ENCODE assay signal across 8 cellular contexts in the genomic region with DNA sequence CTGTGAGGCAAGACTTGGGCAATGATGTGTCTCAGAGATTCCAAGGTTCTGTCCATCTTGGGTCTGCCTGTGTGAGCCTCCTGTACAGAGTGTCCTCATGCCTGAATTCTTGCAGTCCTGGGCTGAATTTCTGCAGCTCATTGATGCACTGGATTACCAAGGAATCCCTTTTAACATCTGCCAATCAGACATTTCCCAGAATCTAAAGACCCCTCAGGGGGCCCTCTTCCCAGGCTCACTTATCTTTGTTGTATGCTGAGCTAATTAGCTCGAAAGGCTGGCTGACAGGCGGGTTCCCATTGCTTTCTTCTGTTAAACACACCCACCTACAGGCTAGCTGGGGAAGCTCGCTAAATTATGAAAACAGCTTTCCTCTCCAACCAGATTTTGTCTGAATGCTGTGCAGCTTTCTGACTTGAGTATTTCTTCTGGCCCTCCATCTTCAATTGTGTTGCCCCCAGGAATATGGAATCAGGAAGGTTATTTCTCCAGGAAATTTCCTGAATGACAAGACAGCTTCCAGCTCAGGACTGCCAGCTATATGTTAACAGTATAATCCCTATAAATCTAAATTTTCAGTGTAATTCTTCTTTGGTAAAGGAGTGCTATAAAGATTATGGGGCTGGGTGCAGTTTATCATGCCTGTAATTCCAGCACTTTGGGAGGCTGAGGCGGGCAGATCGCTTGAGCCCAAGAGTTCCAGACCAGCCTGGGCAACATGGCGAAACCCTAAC. TPM values are rescaled to one million over a fixed set of nuclear protein-coding genes. Genes with fewer than 3 reads are reported as not detected.
DNase-seq lines count a peak whose midpoint lies in the region; ATAC-seq and TF ChIP-seq lines count a peak whose summit lies in the region.

TSS of gene LIX1 (minus strand) at position 91 of the 734 bp plus-strand sequence. CDS start at position 56, 35 bp downstream.

- no peak within 1 kb of the TSS for H3K27ac Mint-ChIP-seq in activated CD8-positive, alpha-beta memory T cell treated with anti-CD3 and anti-CD28 coated beads, Interleukin-2, amount 10 ng/mL, durations not matched to agents 7 days and 5 days

- no peaks in the 10 kb centered on the region for H3K36me3 ChIP-seq in lower lobe of right lung
- no peaks in the 10 kb centered on the region for H3K36me3 ChIP-seq in uterus

- H3K4me3 Mint-ChIP-seq in activated CD8-positive, alpha-beta memory T cell treated with anti-CD3 and anti-CD28 coated beads, Interleukin-2, amount 10 ng/mL, durations not matched to agents 7 days and 5 days, result no peak within 1 kb of the TSS

- no peaks in the 10 kb centered on the region for H3K9me3 ChIP-seq in lower lobe of right lung
- H3K9me3 ChIP-seq in uterus, result no peaks in the 10 kb centered on the region

- TF ChIP-seq POLR2A in uterus (IDR thresholded peaks at IDR 0.05), result no peak

- intact Hi-C loops in lower lobe of right lung (cut with DNase I), result no loop called here
- intact Hi-C loops in uterus (cut with DNase I; ENCODE audit: low total_unique reads), result no loop called here

- no peaks in the 10 kb centered on the region for H3K4me1 ChIP-seq in lower lobe of right lung
- no peaks in the 10 kb centered on the region for H3K4me1 ChIP-seq in uterus

- H3K27me3 Mint-ChIP-seq in activated CD8-positive, alpha-beta memory T cell treated with anti-CD3 and anti-CD28 coated beads, Interleukin-2, amount 10 ng/mL, durations not matched to agents 7 days and 5 days, result peaks cover 24% of the 10 kb centered on the region

- H3K4me1 Mint-ChIP-seq in activated CD8-positive, alpha-beta memory T cell treated with anti-CD3 and anti-CD28 coated beads, Interleukin-2, amount 10 ng/mL, durations not matched to agents 7 days and 5 days, result no peaks in the 10 kb centered on the region

- peak; percentile 62 for DNase-seq in activated CD8-positive, alpha-beta memory T cell treated with anti-CD3 and anti-CD28 coated beads, Interleukin-2, amount 10 ng/mL, durations not matched to agents 7 days and 5 days
- DNase-seq in activated CD8-positive, alpha-beta memory T cell treated with anti-CD3 and anti-CD28 coated beads for 24 hours, result no peak
- DNase-seq in RPMI8226 (peak; percentile 52), dermis blood vessel endothelial cell (peak; percentile 67), lower lobe of right lung (no peak), uterus (no peak)

- H3K4me3 ChIP-seq in lower lobe of right lung (no peak within 1 kb of the TSS), uterus (no peak within 1 kb of the TSS)

- peak; percentile 35 for TF ChIP-seq CTCF in lower lobe of right lung (IDR thresholded peaks at IDR 0.05)
- peak; percentile 32 to 38 (median 34) for TF ChIP-seq CTCF in uterus (IDR thresholded peaks at IDR 0.05)

- no peaks in the 10 kb centered on the region for H3K9me3 Mint-ChIP-seq in activated CD8-positive, alpha-beta memory T cell treated with anti-CD3 and anti-CD28 coated beads, Interleukin-2, amount 10 ng/mL, durations not matched to agents 7 days and 5 days (ENCODE audit: low read depth)

- TF ChIP-seq EP300 in Ishikawa (IDR thresholded peaks at IDR 0.05; ENCODE audit: borderline replicate concordance), result no peak

- CTCF ChIA-PET in activated CD8-positive, alpha-beta memory T cell treated with anti-CD3 and anti-CD28 coated beads, Interleukin-2, amount 10 ng/mL, durations not matched to agents 7 days and 5 days (lab: Charles Lee), result interaction anchor here (0.7 to 5.6 kb wide), 30 partner anchors 10 to 528 kb away, joined by 3 to 34 read pairs (median 4); partner anchors contain the start of gene LNPEP

- H3K27ac ChIP-seq in lower lobe of right lung (no peak within 1 kb of the TSS), uterus (no peak within 1 kb of the TSS)

- no peaks in the 10 kb centered on the region for H3K27me3 ChIP-seq in lower lobe of right lung (ENCODE audit: low read depth)
- no peaks in the 10 kb centered on the region for H3K27me3 ChIP-seq in uterus

- peak; percentile 85 for TF ChIP-seq RAD21 in Ishikawa (IDR thresholded peaks at IDR 0.05; ENCODE audit: low read depth)

- H3K36me3 Mint-ChIP-seq in activated CD8-positive, alpha-beta memory T cell treated with anti-CD3 and anti-CD28 coated beads, Interleukin-2, amount 10 ng/mL, durations not matched to agents 7 days and 5 days, result no peaks in the 10 kb centered on the region

- ATAC-seq in activated CD8-positive, alpha-beta memory T cell treated with anti-CD3 and anti-CD28 coated beads, Interleukin-2, amount 10 ng/mL, durations not matched to agents 7 days and 5 days, result peak; percentile 87
- peak; percentile 77 for ATAC-seq in GM21717 (IDR thresholded peaks at IDR 0.05; ENCODE audit: unreplicated experiment)
- peak; percentile 27 to 72 for ATAC-seq in lower lobe of right lung

TF ChIP-seq in Ishikawa, 13 proteins besides CTCF, POLR2A, EP300 and RAD21:
- TF ChIP-seq, protein P1, sequence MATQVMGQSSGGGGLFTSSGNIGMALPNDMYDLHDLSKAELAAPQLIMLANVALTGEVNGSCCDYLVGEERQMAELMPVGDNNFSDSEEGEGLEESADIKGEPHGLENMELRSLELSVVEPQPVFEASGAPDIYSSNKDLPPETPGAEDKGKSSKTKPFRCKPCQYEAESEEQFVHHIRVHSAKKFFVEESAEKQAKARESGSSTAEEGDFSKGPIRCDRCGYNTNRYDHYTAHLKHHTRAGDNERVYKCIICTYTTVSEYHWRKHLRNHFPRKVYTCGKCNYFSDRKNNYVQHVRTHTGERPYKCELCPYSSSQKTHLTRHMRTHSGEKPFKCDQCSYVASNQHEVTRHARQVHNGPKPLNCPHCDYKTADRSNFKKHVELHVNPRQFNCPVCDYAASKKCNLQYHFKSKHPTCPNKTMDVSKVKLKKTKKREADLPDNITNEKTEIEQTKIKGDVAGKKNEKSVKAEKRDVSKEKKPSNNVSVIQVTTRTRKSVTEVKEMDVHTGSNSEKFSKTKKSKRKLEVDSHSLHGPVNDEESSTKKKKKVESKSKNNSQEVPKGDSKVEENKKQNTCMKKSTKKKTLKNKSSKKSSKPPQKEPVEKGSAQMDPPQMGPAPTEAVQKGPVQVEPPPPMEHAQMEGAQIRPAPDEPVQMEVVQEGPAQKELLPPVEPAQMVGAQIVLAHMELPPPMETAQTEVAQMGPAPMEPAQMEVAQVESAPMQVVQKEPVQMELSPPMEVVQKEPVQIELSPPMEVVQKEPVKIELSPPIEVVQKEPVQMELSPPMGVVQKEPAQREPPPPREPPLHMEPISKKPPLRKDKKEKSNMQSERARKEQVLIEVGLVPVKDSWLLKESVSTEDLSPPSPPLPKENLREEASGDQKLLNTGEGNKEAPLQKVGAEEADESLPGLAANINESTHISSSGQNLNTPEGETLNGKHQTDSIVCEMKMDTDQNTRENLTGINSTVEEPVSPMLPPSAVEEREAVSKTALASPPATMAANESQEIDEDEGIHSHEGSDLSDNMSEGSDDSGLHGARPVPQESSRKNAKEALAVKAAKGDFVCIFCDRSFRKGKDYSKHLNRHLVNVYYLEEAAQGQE (IDR thresholded peaks at IDR 0.05; ENCODE audit: low read depth), result no peak
- no peak for TF ChIP-seq TCF12 (IDR thresholded peaks at IDR 0.05; ENCODE audit: low read depth)
- no peak for TF ChIP-seq YY1 (IDR thresholded peaks at IDR 0.05; ENCODE audit: low read depth)
- TF ChIP-seq ZBTB7A (IDR thresholded peaks at IDR 0.05; ENCODE audit: low read depth), result no peak
- TF ChIP-seq MAX (IDR thresholded peaks at IDR 0.05), result no peak
- TF ChIP-seq FOXM1 (IDR thresholded peaks at IDR 0.05; ENCODE audit: borderline replicate concordance, low read depth), result no peak
- no peak for TF ChIP-seq EGR1 (IDR thresholded peaks at IDR 0.05)
- no peak for TF ChIP-seq CEBPB (IDR thresholded peaks at IDR 0.05)
- TF ChIP-seq TEAD4 (IDR thresholded peaks at IDR 0.05), result no peak
- TF ChIP-seq USF1 (IDR thresholded peaks at IDR 0.05), result no peak
- no peak for TF ChIP-seq CREB1 (IDR thresholded peaks at IDR 0.05; ENCODE audit: low read depth)
- TF ChIP-seq TAF1 (IDR thresholded peaks at IDR 0.05; ENCODE audit: low read depth), result no peak
- TF ChIP-seq NFIC (IDR thresholded peaks at IDR 0.05), result no peak
TF ChIP-seq in Ishikawa: peak in this region for 0.

RNA-seq across cellular contexts. Expression of gene LIX1, which starts in this region (rescaled TPM):
- not detected for total RNA-seq in activated CD8-positive, alpha-beta memory T cell treated with anti-CD3 and anti-CD28 coated beads, Interleukin-2, amount 10 ng/mL, durations not matched to agents 7 days and 5 days
- total RNA-seq in dermis blood vessel endothelial cell, result not detected in 2 replicates
- total RNA-seq in lower lobe of right lung, result not detected
- 1 to 10 TPM in 1 of 4 donors, not detected in 3; 3.9 TPM for total RNA-seq in uterus

Comparison
In these comparisons a context has a peak if more than half of its experiments do, and no peak if none do; other contexts are left out.
1. Peak in DNase-seq and ATAC-seq in activated CD8-positive, alpha-beta memory T cell treated with anti-CD3 and anti-CD28 coated beads, Interleukin-2, amount 10 ng/mL, durations not matched to agents 7 days and 5 days; RNA of the gene not detected or under 1 TPM.
2. Peak in DNase-seq in dermis blood vessel endothelial cell; RNA of the gene not detected or under 1 TPM.
3. Peak in ATAC-seq in lower lobe of right lung; RNA of the gene not detected or under 1 TPM.